In genomic region chr5:131795879-131796792, GRCh38 we compare ENCODE assay signal across 1 cellular context.
A peak's percentile ranks its signal among the peaks of the same experiment; 100 is the strongest.
TF ChIP-seq lines count a peak whose summit lies in the region.

No MANE protein-coding gene starts in this region.

TF ChIP-seq in HepG2, 621 proteins besides CTCF, POLR2A, EP300 and RAD21 (continued from another document and continues in another):
- TF ChIP-seq HNF1A (IDR thresholded peaks at IDR 0.05; ENCODE audit: low read depth) = no peak
- no peak for TF ChIP-seq HNF1A (CRISPR knock-in tag; IDR thresholded peaks at IDR 0.05; ENCODE audit: borderline replicate concordance)
- TF ChIP-seq ZFAT (CRISPR knock-in tag; conservative IDR thresholded peaks at IDR 0.05) = no peak
- no peak for TF ChIP-seq GMEB2 (CRISPR knock-in tag; IDR thresholded peaks at IDR 0.05; ENCODE audit: low read depth)
- no peak for TF ChIP-seq FOXM1 (CRISPR knock-in tag; IDR thresholded peaks at IDR 0.05)
- no peak for TF ChIP-seq ZNF629 (CRISPR knock-in tag; conservative IDR thresholded peaks at IDR 0.05)
- peak; percentile 18; the same call in 1 of the 2 replicates for TF ChIP-seq MTA1 (CRISPR knock-in tag; IDR thresholded peaks at IDR 0.05; ENCODE audit: borderline replicate concordance)
- no peak for TF ChIP-seq ZNF850 (CRISPR knock-in tag; conservative IDR thresholded peaks at IDR 0.05)
- no peak for TF ChIP-seq ZBTB10 (CRISPR knock-in tag; IDR thresholded peaks at IDR 0.05; ENCODE audit: borderline replicate concordance)
- no peak for TF ChIP-seq KLF11 (CRISPR knock-in tag; IDR thresholded peaks at IDR 0.05)
- no peak for TF ChIP-seq SSRP1 (CRISPR knock-in tag; IDR thresholded peaks at IDR 0.05)
- no peak for TF ChIP-seq CENPBD1 (CRISPR knock-in tag; IDR thresholded peaks at IDR 0.05; ENCODE audit: borderline replicate concordance, low read depth)
- no peak for TF ChIP-seq TP53 (CRISPR knock-in tag; conservative IDR thresholded peaks at IDR 0.05)
- no peak for TF ChIP-seq THAP9 (CRISPR knock-in tag; IDR thresholded peaks at IDR 0.05; ENCODE audit: borderline replicate concordance)
- no peak for TF ChIP-seq FUBP1 (CRISPR knock-in tag; IDR thresholded peaks at IDR 0.05; ENCODE audit: borderline replicate concordance)
- TF ChIP-seq MBD4 (IDR thresholded peaks at IDR 0.05; ENCODE audit: borderline replicate concordance, low read length) = no peak
- TF ChIP-seq ZNF691 (CRISPR knock-in tag; IDR thresholded peaks at IDR 0.05; ENCODE audit: borderline replicate concordance, low read depth) = no peak
- no peak for TF ChIP-seq ZNF607 (CRISPR knock-in tag; IDR thresholded peaks at IDR 0.05; ENCODE audit: borderline replicate concordance)
- TF ChIP-seq MAFF (IDR thresholded peaks at IDR 0.05; ENCODE audit: low read depth, low read length) = no peak
- TF ChIP-seq THAP7 (CRISPR knock-in tag; IDR thresholded peaks at IDR 0.05) = 0 out of 2 replicates have a peak, but pooled peaks have one; percentile 31
- no peak for TF ChIP-seq NR2F6 (IDR thresholded peaks at IDR 0.05)
- TF ChIP-seq NR2F6 (CRISPR knock-in tag; IDR thresholded peaks at IDR 0.05) = no peak
- TF ChIP-seq GZF1 (CRISPR knock-in tag; IDR thresholded peaks at IDR 0.05) = 0 out of 2 replicates have a peak, but pooled peaks have one; percentile 46
- TF ChIP-seq ZNF883 (CRISPR knock-in tag; IDR thresholded peaks at IDR 0.05; ENCODE audit: not compliant biosample characterization) = peak; percentile 4
- no peak for TF ChIP-seq KLF9 (CRISPR knock-in tag; IDR thresholded peaks at IDR 0.05; ENCODE audit: low read depth)
- TF ChIP-seq NCOA5 (CRISPR knock-in tag; IDR thresholded peaks at IDR 0.05) = no peak
- no peak for TF ChIP-seq ARID5B (CRISPR knock-in tag; IDR thresholded peaks at IDR 0.05)
- TF ChIP-seq TRIM22 (IDR thresholded peaks at IDR 0.05) = no peak
- TF ChIP-seq ZNF337 (CRISPR knock-in tag; IDR thresholded peaks at IDR 0.05; ENCODE audit: borderline replicate concordance, low read depth) = no peak
- TF ChIP-seq ZNF564 (CRISPR knock-in tag; IDR thresholded peaks at IDR 0.05) = no peak
- TF ChIP-seq ZNF232 (CRISPR knock-in tag; IDR thresholded peaks at IDR 0.05; ENCODE audit: borderline replicate concordance) = no peak
- TF ChIP-seq DPF2 (CRISPR knock-in tag; IDR thresholded peaks at IDR 0.05; ENCODE audit: borderline replicate concordance, low read depth) = no peak
- TF ChIP-seq ZNF503 (CRISPR knock-in tag; IDR thresholded peaks at IDR 0.05) = no peak
